Comparison of ENCODE assay signal across 9 cellular contexts in the genomic region with DNA sequence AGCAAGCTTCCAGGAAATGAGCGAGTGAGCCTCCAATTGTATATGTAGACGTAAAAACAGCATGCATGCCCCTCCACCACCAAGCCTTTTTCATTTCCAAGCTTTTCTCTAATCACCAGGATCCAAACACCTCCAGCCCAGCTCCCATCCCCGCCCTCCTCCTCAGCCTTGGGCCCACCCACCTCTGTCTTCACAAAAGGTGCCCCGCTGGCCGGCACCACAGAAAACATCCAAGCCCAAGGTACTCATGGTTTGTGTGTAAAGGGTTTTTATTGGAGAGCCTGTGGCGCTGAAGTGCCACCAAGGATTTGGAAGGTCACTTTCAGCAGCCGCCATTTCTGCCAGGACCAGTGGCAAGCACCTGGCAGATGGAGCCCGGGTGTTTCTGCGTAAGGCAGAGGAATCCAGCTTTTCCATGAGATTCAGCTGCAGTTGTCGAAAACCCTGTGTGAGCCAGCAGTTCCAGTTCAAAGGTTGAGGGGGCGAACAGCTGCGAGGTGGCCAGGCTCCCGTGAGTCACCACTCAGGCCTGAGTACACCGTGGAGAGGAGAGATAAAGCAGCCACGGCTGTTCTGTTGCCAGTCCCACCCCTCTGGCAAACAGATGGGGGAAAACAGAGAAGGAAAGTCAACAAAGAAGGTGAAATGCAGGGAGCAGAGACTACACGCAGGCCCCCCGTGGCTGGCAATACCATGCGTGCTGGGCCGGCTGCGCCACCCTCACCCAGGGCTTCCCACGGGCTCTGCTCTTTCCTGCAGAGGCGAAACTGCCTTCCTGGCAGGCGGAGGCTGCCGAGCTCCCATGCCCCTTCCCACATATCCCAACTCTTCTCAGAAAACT. TPM values are rescaled to one million over a fixed set of nuclear protein-coding genes. Genes with fewer than 3 reads are reported as not detected.
DNase-seq lines count a peak whose midpoint lies in the region; ATAC-seq and TF ChIP-seq lines count a peak whose summit lies in the region.
"Had no signal": no experiment of that assay in that cellular context is flagged by ENCODE, and none has a peak within 500 bp of the region (broad histone marks: within the 10 kb centered on the region; RNA-seq: fewer than 3 reads in every experiment).

No MANE protein-coding gene starts in this region.

- H3K27ac ChIP-seq in ovary = peak overlapping the region; percentile 70 to 82

- H3K27me3 ChIP-seq in ovary = no peaks in the 10 kb centered on the region

- H3K4me1 ChIP-seq in ovary (ENCODE audit: insufficient read depth) = peaks cover 17% of the 10 kb centered on the region

- no peak overlapping the region for H3K4me3 ChIP-seq in fibroblast of mammary gland (ENCODE audit: control insufficient read depth, low read depth, low read length)
- peak overlapping the region; percentile 14 for H3K4me3 ChIP-seq in ovary

- WGBS in ovary, 3 donors = 30 to 41% (median 32%) methylated on average over 24 of the region's 24 CpGs

- CTCF ChIA-PET in activated naive CD4-positive, alpha-beta T cell treated with anti-CD3 and anti-CD28 coated beads for 36 hours (lab: Charles Lee) = no interaction called here

- no peak for ATAC-seq in stimulated activated naive B cell treated with anti-CD40 and anti-IgM and Interleukin-4, amounts not matched to agents 10 μg/mL and 1 μg/mL and 100 μg/mL, for 72 hours (replicated peaks)
- ATAC-seq in HG02981 (IDR thresholded peaks at IDR 0.05; ENCODE audit: unreplicated experiment) = no peak
- no peak for ATAC-seq in HG03159 (IDR thresholded peaks at IDR 0.05; ENCODE audit: unreplicated experiment)
- ATAC-seq: stimulated activated memory B cell treated with anti-CD40 and anti-IgM and Interleukin-4, amounts not matched to agents 10 μg/mL and 1 μg/mL and 100 μg/mL, for 72 hours had no signal

- H3K9me3 Mint-ChIP-seq in activated naive CD4-positive, alpha-beta T cell treated with anti-CD3 and anti-CD28 coated beads for 36 hours = no peaks in the 10 kb centered on the region
- peaks cover 0 to 1% of the 10 kb centered on the region in 2 donors for H3K9me3 Mint-ChIP-seq in stimulated activated naive B cell treated with anti-CD40 and anti-IgM and Interleukin-4, amounts not matched to agents 10 μg/mL and 1 μg/mL and 100 μg/mL, for 72 hours
- H3K9me3 Mint-ChIP-seq: stimulated activated memory B cell treated with anti-CD40 and anti-IgM and Interleukin-4, amounts not matched to agents 10 μg/mL and 1 μg/mL and 100 μg/mL, for 72 hours had no signal

- H3K36me3 Mint-ChIP-seq in activated naive CD4-positive, alpha-beta T cell treated with anti-CD3 and anti-CD28 coated beads for 36 hours (ENCODE audit: low read depth) = no peaks in the 10 kb centered on the region
- no peaks in the 10 kb centered on the region for H3K36me3 Mint-ChIP-seq in stimulated activated naive B cell treated with anti-CD40 and anti-IgM and Interleukin-4, amounts not matched to agents 10 μg/mL and 1 μg/mL and 100 μg/mL, for 72 hours
- H3K36me3 Mint-ChIP-seq: stimulated activated memory B cell treated with anti-CD40 and anti-IgM and Interleukin-4, amounts not matched to agents 10 μg/mL and 1 μg/mL and 100 μg/mL, for 72 hours had no signal

- H3K27me3 Mint-ChIP-seq in activated naive CD4-positive, alpha-beta T cell treated with anti-CD3 and anti-CD28 coated beads for 36 hours (ENCODE audit: low read depth) = no peaks in the 10 kb centered on the region
- no peaks in the 10 kb centered on the region for H3K27me3 Mint-ChIP-seq in stimulated activated naive B cell treated with anti-CD40 and anti-IgM and Interleukin-4, amounts not matched to agents 10 μg/mL and 1 μg/mL and 100 μg/mL, for 72 hours

- H3K36me3 ChIP-seq in ovary = no peaks in the 10 kb centered on the region

- TF ChIP-seq POLR2A in ovary (IDR thresholded peaks at IDR 0.05) = peak; percentile 14

- no peak for TF ChIP-seq EP300 in ovary (IDR thresholded peaks at IDR 0.05)

- no peak overlapping the region for H3K4me3 Mint-ChIP-seq in activated naive CD4-positive, alpha-beta T cell treated with anti-CD3 and anti-CD28 coated beads for 36 hours
- H3K4me3 Mint-ChIP-seq in stimulated activated naive B cell treated with anti-CD40 and anti-IgM and Interleukin-4, amounts not matched to agents 10 μg/mL and 1 μg/mL and 100 μg/mL, for 72 hours = no peak overlapping the region
- H3K4me3 Mint-ChIP-seq: stimulated activated memory B cell treated with anti-CD40 and anti-IgM and Interleukin-4, amounts not matched to agents 10 μg/mL and 1 μg/mL and 100 μg/mL, for 72 hours had no signal

- no peak overlapping the region for H3K27ac Mint-ChIP-seq in activated naive CD4-positive, alpha-beta T cell treated with anti-CD3 and anti-CD28 coated beads for 36 hours
- no peak overlapping the region for H3K27ac Mint-ChIP-seq in stimulated activated naive B cell treated with anti-CD40 and anti-IgM and Interleukin-4, amounts not matched to agents 10 μg/mL and 1 μg/mL and 100 μg/mL, for 72 hours
- H3K27ac Mint-ChIP-seq: stimulated activated memory B cell treated with anti-CD40 and anti-IgM and Interleukin-4, amounts not matched to agents 10 μg/mL and 1 μg/mL and 100 μg/mL, for 72 hours had no signal

- TF ChIP-seq CTCF in fibroblast of mammary gland (conservative IDR thresholded peaks at IDR 0.05; ENCODE audit: control insufficient read depth, insufficient read depth, low read depth, low read length) (no peak), ovary (IDR thresholded peaks at IDR 0.05) (no peak)

- H3K4me1 Mint-ChIP-seq in activated naive CD4-positive, alpha-beta T cell treated with anti-CD3 and anti-CD28 coated beads for 36 hours (ENCODE audit: low read depth) = no peaks in the 10 kb centered on the region
- peaks cover 0 to 2% of the 10 kb centered on the region in 2 donors for H3K4me1 Mint-ChIP-seq in stimulated activated naive B cell treated with anti-CD40 and anti-IgM and Interleukin-4, amounts not matched to agents 10 μg/mL and 1 μg/mL and 100 μg/mL, for 72 hours
- H3K4me1 Mint-ChIP-seq: stimulated activated memory B cell treated with anti-CD40 and anti-IgM and Interleukin-4, amounts not matched to agents 10 μg/mL and 1 μg/mL and 100 μg/mL, for 72 hours had no signal

- DNase-seq in DMS79 (lab: John Stamatoyannopoulos, UW) (peak; percentile 66), NCI-H510A treated with DMSO at 0.1 percent for 48 hours (lab: John Stamatoyannopoulos, UW) (peak; percentile 63), fibroblast of mammary gland (ENCODE audit: low read depth) (peak; percentile 90), ovary (peak; percentile 84 to 93 (median 92))
- no peak for DNase-seq in activated naive CD4-positive, alpha-beta T cell treated with anti-CD3 and anti-CD28 coated beads for 36 hours
- DNase-seq in stimulated activated naive B cell treated with anti-CD40 and anti-IgM and Interleukin-4, amounts not matched to agents 10 μg/mL and 1 μg/mL and 100 μg/mL, for 72 hours = no peak

- H3K9me3 ChIP-seq in ovary = no peaks in the 10 kb centered on the region

- intact Hi-C loops in ovary (cut with DNase I) = loop anchor here in 1 of 4 donors (5.0 to 10.0 kb wide), 2 partner anchors 50 to 97 kb away; no protein-coding TSS in a partner anchor
- intact Hi-C loops in activated naive CD4-positive, alpha-beta T cell treated with anti-CD3 and anti-CD28 coated beads for 36 hours (cut with micrococcal nuclease) = no loop called here

RNA-seq across cellular contexts. Expression of gene FAM174B, which starts 38.2 kb away (rescaled TPM):
- 10 to 100 TPM in 6 of 7 donors, 1 to 10 TPM in 1; 2.5 to 31.5 (median 15.4) TPM for total RNA-seq in ovary
- 10 to 100 TPM; 11.8 to 15.5 TPM for polyA plus RNA-seq in ovary
- 1 to 10 TPM; 5.5 to 5.6 TPM for total RNA-seq in activated naive CD4-positive, alpha-beta T cell treated with anti-CD3 and anti-CD28 coated beads for 36 hours

Comparison
In these comparisons a context has a peak if more than half of its experiments do, and no peak if none do; other contexts are left out.
1. DNase-seq: peak in DMS79 (single experiment), NCI-H510A treated with DMSO at 0.1 percent for 48 hours (single experiment), fibroblast of mammary gland (single experiment) and ovary (5 of 5); none in activated naive CD4-positive, alpha-beta T cell treated with anti-CD3 and anti-CD28 coated beads for 36 hours (single experiment) and stimulated activated naive B cell treated with anti-CD40 and anti-IgM and Interleukin-4, amounts not matched to agents 10 μg/mL and 1 μg/mL and 100 μg/mL, for 72 hours (single experiment).